In the genomic region with DNA sequence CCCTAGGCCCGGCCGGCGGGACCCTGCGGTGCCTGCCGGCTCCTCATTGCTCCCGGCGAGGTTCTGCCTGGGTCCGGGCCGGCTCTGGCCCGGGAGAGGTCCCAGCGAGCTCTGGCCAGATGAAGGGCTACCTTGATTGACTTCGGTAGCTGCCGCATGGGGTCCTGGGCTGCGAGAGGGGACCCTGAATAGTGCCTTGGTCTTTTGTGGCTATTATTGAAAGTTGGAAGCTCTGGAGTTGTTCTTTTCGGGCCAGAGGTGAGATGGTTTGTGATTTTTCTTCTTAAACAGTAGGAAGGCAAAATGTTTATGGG, we compare ENCODE assay signal across 8 cellular contexts. TPM values are rescaled to one million over a fixed set of nuclear protein-coding genes. Genes with fewer than 3 reads are reported as not detected.
A peak's percentile ranks its signal among the peaks of the same experiment; 100 is the strongest.
DNase-seq lines count a peak whose midpoint lies in the region; ATAC-seq lines count a peak whose summit lies in the region.

No MANE protein-coding gene starts in this region.

- H3K4me3 ChIP-seq in subcutaneous abdominal adipose tissue (ENCODE audit: low read depth in 1 of 5, low read length in 5 of 5): peak overlapping the region; percentile 77 to 96 (median 88)

- peaks cover 3 to 26% (median 25%) of the 10 kb centered on the region in 5 donors for H3K4me1 ChIP-seq in subcutaneous abdominal adipose tissue (ENCODE audit: control insufficient read depth in 5 of 5, insufficient read depth in 5 of 5, low read length in 5 of 5)

- H3K9me3 ChIP-seq in subcutaneous abdominal adipose tissue (ENCODE audit: control insufficient read depth in 5 of 5, low read length in 5 of 5): no peaks in the 10 kb centered on the region

- H3K4me3 Mint-ChIP-seq in T-helper 1 cell treated with Interleukin-12 subunit alpha and Interleukin-12 subunit beta and Interleukin-4 antibody, amounts not matched to agents 30 μg/mL and 1 μg/mL, for 36 hours: no peak overlapping the region
- H3K4me3 Mint-ChIP-seq in activated naive CD8-positive, alpha-beta T cell treated with anti-CD3 and anti-CD28 coated beads for 36 hours: no peak overlapping the region
- H3K4me3 Mint-ChIP-seq in immature natural killer cell: peak overlapping the region; percentile 87 to 92 (median 89)

- H3K4me1 Mint-ChIP-seq in T-helper 1 cell treated with Interleukin-12 subunit alpha and Interleukin-12 subunit beta and Interleukin-4 antibody, amounts not matched to agents 30 μg/mL and 1 μg/mL, for 36 hours (ENCODE audit: low read depth): peaks cover 16% of the 10 kb centered on the region
- peaks cover 22% of the 10 kb centered on the region for H3K4me1 Mint-ChIP-seq in activated naive CD8-positive, alpha-beta T cell treated with anti-CD3 and anti-CD28 coated beads for 36 hours
- H3K4me1 Mint-ChIP-seq in immature natural killer cell: peaks cover 14 to 15% of the 10 kb centered on the region in 2 donors

- H3K27me3 Mint-ChIP-seq in T-helper 1 cell treated with Interleukin-12 subunit alpha and Interleukin-12 subunit beta and Interleukin-4 antibody, amounts not matched to agents 30 μg/mL and 1 μg/mL, for 36 hours (ENCODE audit: low read depth): no peaks in the 10 kb centered on the region
- no peaks in the 10 kb centered on the region for H3K27me3 Mint-ChIP-seq in activated naive CD8-positive, alpha-beta T cell treated with anti-CD3 and anti-CD28 coated beads for 36 hours
- H3K27me3 Mint-ChIP-seq in immature natural killer cell (ENCODE audit: low read depth in 3 of 3): peaks cover 3 to 7% (median 3%) of the 10 kb centered on the region in 3 donors

- H3K27ac Mint-ChIP-seq in T-helper 1 cell treated with Interleukin-12 subunit alpha and Interleukin-12 subunit beta and Interleukin-4 antibody, amounts not matched to agents 30 μg/mL and 1 μg/mL, for 36 hours: peak overlapping the region; percentile 88
- peak overlapping the region; percentile 80 for H3K27ac Mint-ChIP-seq in activated naive CD8-positive, alpha-beta T cell treated with anti-CD3 and anti-CD28 coated beads for 36 hours
- H3K27ac Mint-ChIP-seq in immature natural killer cell: peak overlapping the region; percentile 88 to 94 (median 90)

- peak overlapping the region; percentile 87 for H3K27ac ChIP-seq in subcutaneous abdominal adipose tissue (ENCODE audit: low read depth, low read length)

- peak overlapping the region; percentile 73 to 99 (median 96) for H3K9ac ChIP-seq in subcutaneous abdominal adipose tissue (ENCODE audit: low read length in 5 of 5)

- H3K27me3 ChIP-seq in subcutaneous abdominal adipose tissue (ENCODE audit: control insufficient read depth in 5 of 5, insufficient read depth in 4 of 5, low read length in 5 of 5): no peaks in the 10 kb centered on the region

- DNase-seq in T-helper 1 cell (no peak), immature natural killer cell (no peak), SK-N-DZ (ENCODE audit: low spot score) (no peak)
- DNase-seq in activated naive CD8-positive, alpha-beta T cell treated with anti-CD3 and anti-CD28 coated beads for 36 hours: no peak
- no peak for DNase-seq in stimulated activated CD4-positive, alpha-beta T cell treated with anti-CD3 and anti-CD28 coated beads, Interleukin-15, amount 100 ng/mL, for 24 hours

- H3K36me3 ChIP-seq in subcutaneous abdominal adipose tissue (ENCODE audit: control insufficient read depth in 5 of 5, insufficient read depth in 5 of 5, low read length in 5 of 5): peaks cover 6 to 18% (median 10%) of the 10 kb centered on the region in 5 donors

- H3K36me3 Mint-ChIP-seq in T-helper 1 cell treated with Interleukin-12 subunit alpha and Interleukin-12 subunit beta and Interleukin-4 antibody, amounts not matched to agents 30 μg/mL and 1 μg/mL, for 36 hours (ENCODE audit: low read depth): peaks cover 8% of the 10 kb centered on the region
- H3K36me3 Mint-ChIP-seq in activated naive CD8-positive, alpha-beta T cell treated with anti-CD3 and anti-CD28 coated beads for 36 hours: peaks cover 17% of the 10 kb centered on the region
- peaks cover 0 to 10% (median 3%) of the 10 kb centered on the region in 3 donors for H3K36me3 Mint-ChIP-seq in immature natural killer cell

- no peak for ATAC-seq in GM21381 (IDR thresholded peaks at IDR 0.05; ENCODE audit: unreplicated experiment)

- no peaks in the 10 kb centered on the region for H3K9me3 Mint-ChIP-seq in T-helper 1 cell treated with Interleukin-12 subunit alpha and Interleukin-12 subunit beta and Interleukin-4 antibody, amounts not matched to agents 30 μg/mL and 1 μg/mL, for 36 hours
- no peaks in the 10 kb centered on the region for H3K9me3 Mint-ChIP-seq in activated naive CD8-positive, alpha-beta T cell treated with anti-CD3 and anti-CD28 coated beads for 36 hours
- H3K9me3 Mint-ChIP-seq in immature natural killer cell: no peaks in the 10 kb centered on the region

RNA-seq across cellular contexts. Expression of a gene that starts 0.6 kb away (rescaled TPM):
- total RNA-seq in activated naive CD8-positive, alpha-beta T cell treated with anti-CD3 and anti-CD28 coated beads for 36 hours: 10 to 100 TPM; 33.2 to 33.9 TPM
- 10 to 100 TPM in 2 of 3 donors, 1 to 10 TPM in 1; 9.1 to 15.2 (median 12.8) TPM for polyA plus RNA-seq in immature natural killer cell
- polyA plus RNA-seq in SK-N-DZ (2014; cell fraction: cytosol; rRNA removed): 14.0 and 19.3 TPM in 2 replicates
- polyA plus RNA-seq in SK-N-DZ (2014; cell fraction: nucleus; rRNA removed): 23.7 and 26.1 TPM in 2 replicates

Comparison
In these comparisons a context has a peak if more than half of its experiments do, and no peak if none do; other contexts are left out.
1. H3K4me3 Mint-ChIP-seq: peak in immature natural killer cell (5 of 5); none in T-helper 1 cell treated with Interleukin-12 subunit alpha and Interleukin-12 subunit beta and Interleukin-4 antibody, amounts not matched to agents 30 μg/mL and 1 μg/mL, for 36 hours (single experiment) and activated naive CD8-positive, alpha-beta T cell treated with anti-CD3 and anti-CD28 coated beads for 36 hours (single experiment).
2. Peak in every context shown above with its lines, with median percentiles within 50 percentile points of each other: H3K27ac Mint-ChIP-seq.